35 cellular contexts compared by ENCODE assay signal in the genomic region with DNA sequence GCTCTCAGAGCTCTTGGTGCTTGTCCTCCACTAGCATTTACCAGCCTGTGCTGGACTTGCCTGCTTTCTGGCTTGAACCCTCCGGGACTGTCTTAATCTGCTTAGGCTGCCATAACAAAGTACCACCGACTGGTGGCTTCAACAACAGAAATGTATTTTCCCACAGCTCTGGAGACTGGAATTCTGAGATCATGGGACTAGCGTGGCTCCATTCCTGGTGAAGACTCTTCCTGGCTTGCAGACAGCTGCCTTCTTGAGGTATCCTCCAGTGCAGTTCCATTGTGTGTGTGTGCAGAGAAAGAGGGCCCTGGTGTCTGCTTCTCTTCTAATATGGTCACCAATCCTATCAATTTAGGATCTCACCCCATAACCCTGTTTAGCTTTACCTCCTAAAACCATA. TPM values are rescaled to one million over a fixed set of nuclear protein-coding genes. Genes with fewer than 3 reads are reported as not detected.
"Had no signal": no experiment of that assay in that cellular context is flagged by ENCODE, and none has a peak within 500 bp of the region (broad histone marks: within the 10 kb centered on the region; RNA-seq: fewer than 3 reads in every experiment).

No MANE protein-coding gene starts in this region.

- ATAC-seq: activated CD8-positive, alpha-beta memory T cell treated with anti-CD3 and anti-CD28 coated beads, Interleukin-2, amount 10 ng/mL, durations not matched to agents 7 days and 5 days; activated T-helper 17 cell treated with anti-CD3 and anti-CD28 coated beads, Interleukin-2, amount 50 U/mL, for 72 hours; Right ventricle myocardium inferior had no signal

- DNase-seq: activated CD4-positive, alpha-beta memory T cell treated with anti-CD3 and anti-CD28 coated beads, Interleukin-2, amount 10 ng/mL, durations not matched to agents 7 days and 5 days; activated CD4-positive, alpha-beta T cell treated with anti-CD3 and anti-CD28 coated beads for 1 hour; activated CD4-positive, alpha-beta T cell treated with anti-CD3 and anti-CD28 coated beads for 48 hours; activated CD4-positive, CD25-positive, alpha-beta regulatory T cell; activated CD8-positive, alpha-beta memory T cell treated with anti-CD3 and anti-CD28 coated beads for 24 hours; activated CD8-positive, alpha-beta memory T cell treated with anti-CD3 and anti-CD28 coated beads, Interleukin-2, amount 10 ng/mL, durations not matched to agents 7 days and 5 days; activated effector memory CD4-positive, alpha-beta T cell treated with anti-CD3 and anti-CD28 coated beads, Interleukin-2, amount 50 U/mL, for 16 hours; activated naive CD4-positive, alpha-beta T cell; activated naive CD4-positive, alpha-beta T cell treated with anti-CD3 and anti-CD28 coated beads, Interleukin-2, amount 50 U/mL, for 16 hours; activated naive CD8-positive, alpha-beta T cell treated with anti-CD3 and anti-CD28 coated beads for 36 hours; activated T-cell treated with anti-CD3 and anti-CD28 coated beads, Interleukin-2, amount 50 U/mL, for 48 hours; amniotic stem cell; aorta; brain microvascular endothelial cell; Karpas-422; KBM-7; MG63; NCI-H1048; NCI-H1436 treated with DMSO at 0.1 percent for 48 hours; NCI-H1694 treated with DMSO at 0.1 percent for 48 hours; NCI-H2029; NCI-H2107; NCI-H2171; NCI-H510A; NCI-H526; NCI-H748 treated with DMSO at 0.1 percent for 48 hours; NK-92 treated with Interleukin-12 subunit alpha and Interleukin-12 subunit beta, amount 100 ng/mL, for 24 hours; PC-9; SIG-M5; T1000; WERI-Rb-1 had no signal

- H3K27ac ChIP-seq: brain microvascular endothelial cell, cardiac muscle cell, PC-9, RWPE1, WERI-Rb-1 had no signal

- H3K36me3 ChIP-seq: brain microvascular endothelial cell, cardiac muscle cell, MG63, WERI-Rb-1 had no signal

- H3K4me3 ChIP-seq: cardiac muscle cell, MG63, PC-9 had no signal

- H3K9me3 ChIP-seq: MG63 had no signal

- H2AFZ ChIP-seq: PC-9 had no signal

- H3K4me2 ChIP-seq: PC-9 had no signal

RNA-seq across cellular contexts. Expression of a gene that starts 31.8 kb away (rescaled TPM):
- total RNA-seq: cardiac muscle cell, PC-9 had no signal
- polyA plus RNA-seq: cardiac muscle cell had no signal
